Comparison of ENCODE assay signal across 27 cellular contexts in genomic region chr12:58727526-58727925, GRCh38.
A peak's percentile ranks its signal among the peaks of the same experiment; 100 is the strongest.
DNase-seq lines count a peak whose midpoint lies in the region; ATAC-seq and TF ChIP-seq lines count a peak whose summit lies in the region.
"Had no signal": no experiment of that assay in that cellular context is flagged by ENCODE, and none has a peak within 500 bp of the region (broad histone marks: within the 10 kb centered on the region; RNA-seq: fewer than 3 reads in every experiment).

No MANE protein-coding gene starts in this region.

- H3K27me3 Mint-ChIP-seq in activated T-helper 17 cell treated with anti-CD3 and anti-CD28 coated beads, Interleukin-2, amount 50 U/mL, for 72 hours = no peaks in the 10 kb centered on the region
- H3K27me3 Mint-ChIP-seq: activated B cell treated with CpG ODN at 0.5 μM for 24 hours; activated CD8-positive, alpha-beta T cell treated with anti-CD3 and anti-CD28 coated beads for 36 hours; activated naive CD8-positive, alpha-beta T cell; natural killer cell treated with Interleukin-12 subunit alpha and Interleukin-12 subunit beta and Interleukin-15 and Interleukin-18, amount 100 ng/mL, for 72 hours had no signal

- H3K9me3 Mint-ChIP-seq in activated T-helper 17 cell treated with anti-CD3 and anti-CD28 coated beads, Interleukin-2, amount 50 U/mL, for 72 hours = peaks cover 16% of the 10 kb centered on the region
- H3K9me3 Mint-ChIP-seq: activated B cell treated with CpG ODN at 0.5 μM for 24 hours had no signal

- H3K27ac Mint-ChIP-seq in activated T-helper 17 cell treated with anti-CD3 and anti-CD28 coated beads, Interleukin-2, amount 50 U/mL, for 72 hours = no peak overlapping the region
- H3K27ac Mint-ChIP-seq: activated B cell treated with CpG ODN at 0.5 μM for 24 hours; activated CD8-positive, alpha-beta T cell treated with anti-CD3 and anti-CD28 coated beads for 36 hours; activated naive CD8-positive, alpha-beta T cell; natural killer cell treated with Interleukin-12 subunit alpha and Interleukin-12 subunit beta and Interleukin-15 and Interleukin-18, amount 100 ng/mL, for 72 hours had no signal

- DNase-seq in SIG-M5 treated with dmso at 0.1 percent for 504 hours (lab: John Stamatoyannopoulos, UW; ENCODE audit: unreplicated experiment) (peak; percentile 0), SIG-M5 (lab: John Stamatoyannopoulos, UW) (no peak), adipocyte (ENCODE audit: low read depth) (peak; percentile 35), fibroblast of villous mesenchyme (ENCODE audit: low read depth) (peak; percentile 47), KBM-7 (no peak), NCI-H2227 (lab: John Stamatoyannopoulos, UW; ENCODE audit: unreplicated experiment) (no peak)
- DNase-seq: 8988T; activated B cell treated with CpG ODN at 0.5 μM for 24 hours; activated CD8-positive, alpha-beta T cell treated with anti-CD3 and anti-CD28 coated beads for 36 hours; activated T-cell treated with anti-CD3 and anti-CD28 coated beads, Interleukin-2, amount 50 U/mL, for 4 hours; DMS 273 treated with DMSO at 0.1 percent for 48 hours; effector CD4-positive, alpha-beta T cell; kidney; mesendoderm; MG63; NCI-H2029; NCI-H510A; posterior cingulate gyrus; spleen; stimulated activated CD8-positive, alpha-beta memory T cell treated with anti-CD3 and anti-CD28 coated beads, Interleukin-4, amount 100 ng/mL, for 48 hours; T-helper 2 cell; testis had no signal

- no peak overlapping the region for H3K9ac ChIP-seq in adipocyte (ENCODE audit: low read length)

- no peak for ATAC-seq in esophagus mucosa
- no peak for ATAC-seq in activated T-helper 17 cell treated with anti-CD3 and anti-CD28 coated beads, Interleukin-2, amount 50 U/mL, for 72 hours (replicated peaks)
- ATAC-seq: activated CD8-positive, alpha-beta T cell treated with anti-CD3 and anti-CD28 coated beads for 36 hours; activated T-cell treated with anti-CD3 and anti-CD28 coated beads, Interleukin-2, amount 50 U/mL, for 4 hours; natural killer cell treated with Interleukin-12 subunit alpha and Interleukin-12 subunit beta and Interleukin-15 and Interleukin-18, amount 100 ng/mL, for 72 hours; Right ventricle myocardium inferior had no signal

- peaks cover 28% of the 10 kb centered on the region for H3K4me1 ChIP-seq in adipocyte (ENCODE audit: control insufficient read depth, insufficient read depth, low read length)
- H3K4me1 ChIP-seq: spleen, testis had no signal

- H3K9me3 ChIP-seq in adipocyte (ENCODE audit: control insufficient read depth, low read length) = no peaks in the 10 kb centered on the region
- H3K9me3 ChIP-seq: MG63, spleen, testis had no signal

- H3K4me3 ChIP-seq in adipocyte (ENCODE audit: low read length) (no peak overlapping the region), fibroblast of villous mesenchyme (ENCODE audit: low read depth, low read length) (no peak overlapping the region)
- H3K4me3 ChIP-seq: MG63, spleen, testis had no signal

- TF ChIP-seq CTCF in fibroblast of villous mesenchyme (IDR thresholded peaks at IDR 0.05; ENCODE audit: insufficient read depth, low read depth, low read length) = no peak

- H3K4me1 Mint-ChIP-seq in activated T-helper 17 cell treated with anti-CD3 and anti-CD28 coated beads, Interleukin-2, amount 50 U/mL, for 72 hours = no peaks in the 10 kb centered on the region
- H3K4me1 Mint-ChIP-seq: activated B cell treated with CpG ODN at 0.5 μM for 24 hours had no signal

- H3K36me3 Mint-ChIP-seq in activated T-helper 17 cell treated with anti-CD3 and anti-CD28 coated beads, Interleukin-2, amount 50 U/mL, for 72 hours (ENCODE audit: low read depth) = no peaks in the 10 kb centered on the region
- H3K36me3 Mint-ChIP-seq: activated naive CD8-positive, alpha-beta T cell; natural killer cell treated with Interleukin-12 subunit alpha and Interleukin-12 subunit beta and Interleukin-15 and Interleukin-18, amount 100 ng/mL, for 72 hours had no signal

- H3K27me3 ChIP-seq in adipocyte (replicated peaks; ENCODE audit: control insufficient read depth, insufficient read depth, low read length) = no peaks in the 10 kb centered on the region
- H3K27me3 ChIP-seq: MG63, spleen, testis had no signal

- H3K4me3 Mint-ChIP-seq in activated T-helper 17 cell treated with anti-CD3 and anti-CD28 coated beads, Interleukin-2, amount 50 U/mL, for 72 hours = no peak overlapping the region
- H3K4me3 Mint-ChIP-seq: activated B cell treated with CpG ODN at 0.5 μM for 24 hours; activated CD8-positive, alpha-beta T cell treated with anti-CD3 and anti-CD28 coated beads for 36 hours; activated naive CD8-positive, alpha-beta T cell; activated T-cell treated with anti-CD3 and anti-CD28 coated beads, Interleukin-2, amount 50 U/mL, for 4 hours; natural killer cell treated with Interleukin-12 subunit alpha and Interleukin-12 subunit beta and Interleukin-15 and Interleukin-18, amount 100 ng/mL, for 72 hours had no signal

- in situ Hi-C loops in KBM-7 (cut with MboI; ENCODE audit: low pct_unique_long_range_greater_than_20kb, low sequenced_read_pairs) = no loop called here

- no peaks in the 10 kb centered on the region for H3K36me3 ChIP-seq in adipocyte (ENCODE audit: control insufficient read depth, insufficient read depth, low read length, severe bottlenecking)
- H3K36me3 ChIP-seq: MG63, spleen had no signal

Comparison
In these comparisons a context has a peak if more than half of its experiments do, and no peak if none do; other contexts are left out.
1. DNase-seq: peak in SIG-M5 treated with dmso at 0.1 percent for 504 hours (single experiment), adipocyte (single experiment) and fibroblast of villous mesenchyme (single experiment); none in SIG-M5 (single experiment), KBM-7 (single experiment) and NCI-H2227 (single experiment).